12 cellular contexts compared by ENCODE assay signal in genomic region chr9:41087929-41088328, GRCh38. TPM values are rescaled to one million over a fixed set of nuclear protein-coding genes. Genes with fewer than 3 reads are reported as not detected.
"Had no signal": no experiment of that assay in that cellular context is flagged by ENCODE, and none has a peak within 500 bp of the region (broad histone marks: within the 10 kb centered on the region; RNA-seq: fewer than 3 reads in every experiment).

No MANE protein-coding gene starts in this region.

RNA-seq across cellular contexts. Expression of gene FOXD4L6, which starts 40.6 kb away (rescaled TPM):
- total RNA-seq: activated B cell treated with CpG ODN at 0.5 μM for 24 hours; activated CD4-positive, alpha-beta memory T cell treated with anti-CD3 and anti-CD28 coated beads for 36 hours; activated CD4-positive, alpha-beta T cell treated with anti-CD3 and anti-CD28 coated beads, Interleukin-2, amount 10 ng/mL, durations not matched to agents 24 days and 14 days; activated CD8-positive, alpha-beta memory T cell treated with anti-CD3 and anti-CD28 coated beads for 36 hours; activated naive CD4-positive, alpha-beta T cell treated with anti-CD3 and anti-CD28 coated beads for 36 hours; activated naive CD4-positive, alpha-beta T cell treated with anti-CD3 and anti-CD28 coated beads, Interleukin-2, amount 50 U/mL, for 72 hours; activated naive CD8-positive, alpha-beta T cell treated with anti-CD3 and anti-CD28 coated beads for 36 hours; activated T-cell treated with anti-CD3 and anti-CD28 coated beads, Interleukin-2, amount 50 U/mL, for 4 hours; activated T-helper 17 cell treated with anti-CD3 and anti-CD28 coated beads, Interleukin-2, amount 50 U/mL, for 72 hours; aorta; body of pancreas; cardiac septum had no signal
- polyA plus RNA-seq: aorta had no signal
